14 cellular contexts compared by ENCODE assay signal in genomic region chr1:212774584-212774983, GRCh38. TPM values are rescaled to one million over a fixed set of nuclear protein-coding genes. Genes with fewer than 3 reads are reported as not detected.
DNase-seq lines count a peak whose midpoint lies in the region; ATAC-seq and TF ChIP-seq lines count a peak whose summit lies in the region.
"Had no signal": no experiment of that assay in that cellular context is flagged by ENCODE, and none has a peak within 500 bp of the region (broad histone marks: within the 10 kb centered on the region; RNA-seq: fewer than 3 reads in every experiment).

No MANE protein-coding gene starts in this region.

- H3K9me3 ChIP-seq in sigmoid colon, result peaks cover 0 to 14% (median 3%) of the 10 kb centered on the region in 4 donors

- TF ChIP-seq CTCF in GM12865 (IDR thresholded peaks at IDR 0.05; ENCODE audit: insufficient read depth, low read depth, low read length, missing control alignments) (no peak), epithelial cell of esophagus (IDR thresholded peaks at IDR 0.05; ENCODE audit: insufficient read depth, low read depth, low read length, missing control alignments) (no peak), sigmoid colon (IDR thresholded peaks at IDR 0.05) (no peak)

- intact Hi-C loops in sigmoid colon (cut with DNase I), result no loop called here

- 68 to 86% methylated on average over 2 of the region's 2 CpGs for WGBS in sigmoid colon, 2 donors

- H3K4me1 ChIP-seq in sigmoid colon, result peaks cover 0 to 3% (median 0%) of the 10 kb centered on the region in 4 donors

- H3K4me3 ChIP-seq in GM12865 (ENCODE audit: low read depth, low read length), result no peak overlapping the region
- H3K4me3 ChIP-seq in epithelial cell of esophagus (ENCODE audit: low read length), result no peak overlapping the region
- H3K4me3 ChIP-seq in sigmoid colon, result no peak overlapping the region
- H3K4me3 ChIP-seq: SK-N-MC had no signal

- H3K36me3 ChIP-seq in sigmoid colon, result peaks cover 0 to 12% (median 0%) of the 10 kb centered on the region in 4 donors

- ATAC-seq in GM19463 (IDR thresholded peaks at IDR 0.05; ENCODE audit: unreplicated experiment) (no peak), HG03442 (IDR thresholded peaks at IDR 0.05; ENCODE audit: unreplicated experiment) (no peak)

- no peak for TF ChIP-seq EP300 in sigmoid colon (IDR thresholded peaks at IDR 0.05)

- DNase-seq in A172 (ENCODE audit: low spot score), result peak; percentile 43
- DNase-seq in GM12865 (ENCODE audit: low read depth), result peak; percentile 22
- peak; percentile 24 for DNase-seq in RKO (ENCODE audit: low spot score)
- peak; percentile 44 for DNase-seq in epithelial cell of esophagus (ENCODE audit: low read depth)
- no peak for DNase-seq in DMS79 treated with DMSO at 0.1 percent for 48 hours (lab: John Stamatoyannopoulos, UW)
- no peak for DNase-seq in sigmoid colon
- DNase-seq: activated CD4-positive, alpha-beta T cell treated with anti-CD3 and anti-CD28 coated beads, Interleukin-2, amount 50 U/mL, for 48 hours; Karpas-422; NCI-H446; retina; trophoblast cell had no signal

- H3K27me3 ChIP-seq in sigmoid colon, result no peaks in the 10 kb centered on the region

- H3K27ac ChIP-seq in sigmoid colon, result no peak overlapping the region
- H3K27ac ChIP-seq: SK-N-MC had no signal

- no peak for TF ChIP-seq POLR2A in sigmoid colon (IDR thresholded peaks at IDR 0.05)

RNA-seq across cellular contexts. Expression of gene NSL1, which starts 17.0 kb away (rescaled TPM):
- total RNA-seq in A172 (2014; rRNA removed; shearing (Covaris generic)), result 68.7 and 107 TPM in 2 replicates
- total RNA-seq in sigmoid colon, result 10 to 100 TPM; 26.0 to 50.4 (median 30.2) TPM
- polyA plus RNA-seq in sigmoid colon, result 10 to 100 TPM; 12.0 to 22.7 (median 22.4) TPM

RNA-seq across cellular contexts. Expression of gene TATDN3, which starts 17.1 kb away (rescaled TPM):
- 26.0 and 32.9 TPM in 2 replicates for total RNA-seq in A172 (2014; rRNA removed; shearing (Covaris generic))
- total RNA-seq in sigmoid colon, result 10 to 100 TPM in 3 of 4 donors, 1 to 10 TPM in 1; 9.1 to 25.7 (median 17.8) TPM
- polyA plus RNA-seq in sigmoid colon, result 10 to 100 TPM; 10.7 to 12.5 (median 12.0) TPM

Comparison
In these comparisons a context has a peak if more than half of its experiments do, and no peak if none do; other contexts are left out.
1. DNase-seq: peak in A172 (single experiment), GM12865 (single experiment), RKO (single experiment) and epithelial cell of esophagus (single experiment); none in DMS79 treated with DMSO at 0.1 percent for 48 hours (single experiment) and sigmoid colon (single experiment).